In the genomic region with DNA sequence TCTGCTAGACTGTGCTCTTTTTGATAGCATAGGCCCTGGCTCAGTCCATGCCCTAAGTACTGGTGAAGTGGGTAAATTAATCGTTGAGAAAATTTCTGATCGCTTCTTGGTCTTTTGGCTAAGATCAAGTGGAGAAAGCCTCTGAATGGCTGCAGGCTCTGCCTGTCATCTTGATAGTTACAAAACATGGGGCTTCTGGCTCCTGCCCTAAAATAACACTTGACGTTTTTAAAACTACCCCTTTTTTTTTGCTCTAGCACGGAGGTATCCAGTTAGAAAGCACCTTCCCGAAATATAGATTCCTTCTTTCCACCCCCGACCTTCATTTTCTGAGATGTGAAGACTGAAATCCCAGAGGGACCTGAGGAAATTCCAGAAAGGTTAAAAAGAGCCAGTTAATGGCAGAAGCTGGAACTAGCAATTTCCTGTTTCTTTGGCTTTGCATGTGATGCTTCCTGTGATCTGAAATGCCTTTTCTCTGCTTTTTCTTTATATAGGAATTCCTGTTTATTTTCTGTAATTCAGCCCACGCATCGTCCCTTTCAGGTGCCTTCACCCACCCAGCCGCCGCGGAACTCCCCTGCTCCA, we compare ENCODE assay signal across 15 cellular contexts. TPM values are rescaled to one million over a fixed set of nuclear protein-coding genes. Genes with fewer than 3 reads are reported as not detected.
A peak's percentile ranks its signal among the peaks of the same experiment; 100 is the strongest.
DNase-seq lines count a peak whose midpoint lies in the region; ATAC-seq, FAIRE-seq and TF ChIP-seq lines count a peak whose summit lies in the region.
"Had no signal": no experiment of that assay in that cellular context is flagged by ENCODE, and none has a peak within 500 bp of the region (broad histone marks: within the 10 kb centered on the region; RNA-seq: fewer than 3 reads in every experiment).

No MANE protein-coding gene starts in this region.

- H3K4me3 Mint-ChIP-seq in GM23338 (peak overlapping the region; percentile 75; the same call in 2 of the 3 replicates), nephron progenitor cell (peak overlapping the region; percentile 82)

- peak; percentile 9 for DNase-seq in GM23338 (ENCODE audit: low spot score)
- DNase-seq in endothelial cell of umbilical vein (ENCODE audit: low read depth, low spot score), result peak; percentile 88
- DNase-seq in nephron progenitor cell, result no peak
- DNase-seq in globus pallidus (ENCODE audit: low spot score), result no peak
- no peak for DNase-seq in NCI-H2081 (lab: John Stamatoyannopoulos, UW)
- no peak for DNase-seq in AG20443 (ENCODE audit: low spot score)
- DNase-seq: activated CD8-positive, alpha-beta memory T cell treated with anti-CD3 and anti-CD28 coated beads, Interleukin-2, amount 10 ng/mL, durations not matched to agents 7 days and 5 days; natural killer cell; T1000 had no signal

- peak overlapping the region; percentile 55 for H3K4me2 ChIP-seq in BLaER1
- H3K4me2 ChIP-seq in GM23338, result peak overlapping the region; percentile 81; the same call in 1 of the 2 replicates
- peak overlapping the region; percentile 57 for H3K4me2 ChIP-seq in endothelial cell of umbilical vein (ENCODE audit: insufficient read depth, low read length)

- no peaks in the 10 kb centered on the region; the same call in 1 of the 2 replicates for H3K9me2 ChIP-seq in GM23338 (ENCODE audit: insufficient read depth)

- TF ChIP-seq POLR2A in endothelial cell of umbilical vein (IDR thresholded peaks at IDR 0.05; ENCODE audit: low read depth, low read length), result no peak

- H2AFZ ChIP-seq in GM23338, result no peak overlapping the region; the same call in 1 of the 2 replicates
- peak overlapping the region; percentile 39 for H2AFZ ChIP-seq in endothelial cell of umbilical vein (ENCODE audit: low read depth, low read length)

- TF ChIP-seq CTCF in GM23338 (conservative IDR thresholded peaks at IDR 0.05; ENCODE audit: low read depth in 2 of 2) (no peak), endothelial cell of umbilical vein (IDR thresholded peaks at IDR 0.05; ENCODE audit: extremely low read depth in 1 of 2, insufficient read depth in 1 of 2, low read depth in 1 of 2, low read length in 2 of 2) (no peak), nephron progenitor cell (IDR thresholded peaks at IDR 0.05) (no peak)

- H3K27me3 Mint-ChIP-seq in GM23338 (ENCODE audit: insufficient read depth, low read depth, poor library complexity) (peaks cover 41% of the 10 kb centered on the region), nephron progenitor cell (ENCODE audit: low read depth, poor library complexity) (peaks cover 74% of the 10 kb centered on the region)

- 0 out of 2 replicates have a peak, but pooled peaks cover 9% of the 10 kb centered on the region for H3F3A ChIP-seq in GM23338 (replicated peaks; ENCODE audit: low read depth)

- H3K9me3 ChIP-seq in BLaER1 (peaks cover 25% of the 10 kb centered on the region), endothelial cell of umbilical vein (replicated peaks; ENCODE audit: control insufficient read depth, insufficient read depth, low read length) (no peaks in the 10 kb centered on the region)
- H3K9me3 ChIP-seq: ascending aorta had no signal

- ATAC-seq in GM23338 (no peak), HG02678 (IDR thresholded peaks at IDR 0.05; ENCODE audit: unreplicated experiment) (no peak)

- H4K20me1 ChIP-seq in BLaER1, result no peaks in the 10 kb centered on the region
- H4K20me1 ChIP-seq in GM23338 (replicated peaks; ENCODE audit: insufficient read depth), result peaks cover 4% of the 10 kb centered on the region; the same call in 1 of the 2 replicates
- H4K20me1 ChIP-seq in endothelial cell of umbilical vein (replicated peaks; ENCODE audit: control insufficient read depth, extremely low read depth, insufficient read depth, low read length), result no peaks in the 10 kb centered on the region

- H3K9me1 ChIP-seq in endothelial cell of umbilical vein (replicated peaks; ENCODE audit: control insufficient read depth, extremely low read depth, insufficient read depth, low read length), result no peaks in the 10 kb centered on the region

- H3K9me3 Mint-ChIP-seq in GM23338, result peaks cover 4% of the 10 kb centered on the region; the same call in 1 of the 3 replicates
- H3K9me3 Mint-ChIP-seq in nephron progenitor cell, result peaks cover 3% of the 10 kb centered on the region
- H3K9me3 Mint-ChIP-seq: natural killer cell had no signal

- H3K4me1 Mint-ChIP-seq in GM23338, result peaks cover 11% of the 10 kb centered on the region
- peaks cover 17% of the 10 kb centered on the region for H3K4me1 Mint-ChIP-seq in nephron progenitor cell

- H3K27me3 ChIP-seq in BLaER1, result no peaks in the 10 kb centered on the region
- H3K27me3 ChIP-seq in GM23338 (ENCODE audit: insufficient read depth), result peaks cover 57% of the 10 kb centered on the region
- no peaks in the 10 kb centered on the region for H3K27me3 ChIP-seq in endothelial cell of umbilical vein (ENCODE audit: control insufficient read depth in 2 of 2, insufficient read depth in 2 of 2, low read length in 2 of 2)

- dilution Hi-C loops in endothelial cell of umbilical vein (cut with MboI; ENCODE audit: extremely low pct_ligation_motif_present, low sequenced_read_pairs), result no loop called here

- H3K27ac Mint-ChIP-seq in GM23338, result no peak overlapping the region
- H3K27ac Mint-ChIP-seq in nephron progenitor cell, result no peak overlapping the region
- H3K27ac Mint-ChIP-seq: natural killer cell had no signal

- H3K4me3 ChIP-seq in BLaER1, result no peak overlapping the region
- peak overlapping the region; percentile 55; the same call in 1 of the 2 replicates for H3K4me3 ChIP-seq in GM23338
- H3K4me3 ChIP-seq in endothelial cell of umbilical vein (replicated peaks in 1 of 3; ENCODE audit: insufficient read depth in 1 of 3, low read depth in 1 of 3, low read length in 3 of 3), result peak overlapping the region in 1 of 3 experiments; percentile 20

- H3K4me1 ChIP-seq in BLaER1 (peaks cover 14% of the 10 kb centered on the region), GM23338 (ENCODE audit: insufficient read depth) (peaks cover 9% of the 10 kb centered on the region; the same call in 1 of the 2 replicates), endothelial cell of umbilical vein (ENCODE audit: control insufficient read depth, extremely low read depth, insufficient read depth, low read length) (peaks cover 31% of the 10 kb centered on the region)

- BruUV-seq in endothelial cell of umbilical vein (replicated peaks; lab: Mats Ljungman, UMichigan), result TSS peak; percentile 38

- CTCF ChIA-PET in endothelial cell of umbilical vein (lab: Charles Lee), result interaction anchor here (0.8 to 6.3 kb wide), 11 partner anchors 8 to 106 kb away, joined by 3 to 48 read pairs (median 5); partner anchors contain the start of genes C2CD4A and VPS13C

- H3K36me3 ChIP-seq in BLaER1 (no peaks in the 10 kb centered on the region), GM23338 (ENCODE audit: insufficient read depth) (no peaks in the 10 kb centered on the region), endothelial cell of umbilical vein (ENCODE audit: control insufficient read depth in 2 of 2, extremely low read depth in 1 of 2, insufficient read depth in 2 of 2, low read length in 2 of 2) (no peaks in the 10 kb centered on the region)
- H3K36me3 ChIP-seq: ascending aorta had no signal

- POLR2A ChIA-PET in endothelial cell of umbilical vein (lab: Charles Lee), result interaction anchor here (0.7 to 2.0 kb wide), 7 partner anchors 8 to 137 kb away, joined by 3 to 26 read pairs (median 8); no protein-coding TSS in a partner anchor

- intact Hi-C loops in endothelial cell of umbilical vein (cut with micrococcal nuclease), result loop anchor here (1.0 to 5.0 kb wide), 6 partner anchors 7 to 141 kb away; no protein-coding TSS in a partner anchor

- no peaks in the 10 kb centered on the region for H3K79me2 ChIP-seq in GM23338 (replicated peaks; ENCODE audit: insufficient read depth)
- H3K79me2 ChIP-seq in endothelial cell of umbilical vein (ENCODE audit: control insufficient read depth, insufficient read depth, low read length), result peaks cover 4% of the 10 kb centered on the region

- H3K27ac ChIP-seq in BLaER1 (no peak overlapping the region), GM23338 (ENCODE audit: low read depth) (no peak overlapping the region), endothelial cell of umbilical vein (ENCODE audit: insufficient read depth, low read depth, low read length) (peak overlapping the region; percentile 78)
- H3K27ac ChIP-seq: ascending aorta, epithelial cell of prostate had no signal

- no peak overlapping the region for H3K9ac ChIP-seq in BLaER1
- peak overlapping the region; percentile 53 for H3K9ac ChIP-seq in endothelial cell of umbilical vein (replicated peaks; ENCODE audit: extremely low read depth, insufficient read depth, low read length)

- no peaks in the 10 kb centered on the region; the same call in 2 of the 3 replicates for H3K36me3 Mint-ChIP-seq in GM23338 (ENCODE audit: low read depth)
- no peaks in the 10 kb centered on the region for H3K36me3 Mint-ChIP-seq in nephron progenitor cell (ENCODE audit: low read depth)
- H3K36me3 Mint-ChIP-seq: natural killer cell had no signal

- peak; percentile 93 for FAIRE-seq in endothelial cell of umbilical vein (lab: Jason Lieb, UNC)
- FAIRE-seq: RCC 7860 had no signal

TF ChIP-seq in GM23338, 12 proteins besides CTCF, POLR2A, EP300 and RAD21 (continues in another document):
- TF ChIP-seq JUNB (IDR thresholded peaks at IDR 0.05; ENCODE audit: unreplicated experiment), result no peak

TF ChIP-seq in endothelial cell of umbilical vein, 7 proteins besides CTCF, POLR2A, EP300 and RAD21:
- TF ChIP-seq POLR2AphosphoS5 (IDR thresholded peaks at IDR 0.05; ENCODE audit: insufficient read depth, low read depth, low read length) (peak; percentile 30), MAX (IDR thresholded peaks at IDR 0.05; ENCODE audit: insufficient read depth, insufficient read length) (no peak), GATA2 (IDR thresholded peaks at IDR 0.05; ENCODE audit: insufficient read depth, insufficient read length, low read depth, low read length) (peak; percentile 32), JUN (IDR thresholded peaks at IDR 0.05; ENCODE audit: borderline replicate concordance, insufficient read depth, insufficient read length, low read depth) (no peak)

RNA-seq across cellular contexts. Expression of gene C2CD4B, which starts 0.8 kb away (rescaled TPM):
- 1.3 and 1.5 TPM in 2 replicates for total RNA-seq in GM23338 (2014; rRNA removed; shearing (Covaris generic))
- polyA plus RNA-seq in GM23338 (2016; fragmentation: Nextera tagmentation; extraction: Ambion mirVana) (0.31 TPM in 1 of 2 replicates, not detected in the other), endothelial cell of umbilical vein (31.5 and 31.7 TPM in 2 replicates)
- 28.4 and 31.7 TPM in 2 replicates for total RNA-seq in endothelial cell of umbilical vein
- 10.7 and 21.1 TPM in 2 replicates for polyA plus RNA-seq in endothelial cell of umbilical vein (2011; cell fraction: cytosol; rRNA removed)
- polyA plus RNA-seq in endothelial cell of umbilical vein (2011; cell fraction: nucleus; rRNA removed), result 33.6 and 34.4 TPM in 2 replicates
- 7.8 and 12.1 TPM in 2 replicates for polyA plus RNA-seq in endothelial cell of umbilical vein (2012)
- 7.0 and 7.5 TPM in 2 replicates for polyA minus RNA-seq in endothelial cell of umbilical vein
- not detected for polyA minus RNA-seq in endothelial cell of umbilical vein (2011; cell fraction: cytosol; rRNA and poly(A)+ RNA removed)
- polyA minus RNA-seq in endothelial cell of umbilical vein (2011; cell fraction: nucleus; rRNA and poly(A)+ RNA removed), result 25.2 and 57.0 TPM in 2 replicates
- total RNA-seq: M059J had no signal

Comparison
In these comparisons a context has a peak if more than half of its experiments do, and no peak if none do; other contexts are left out.
1. DNase-seq: peak in GM23338 (single experiment) and endothelial cell of umbilical vein (single experiment); none in nephron progenitor cell (single experiment), globus pallidus (single experiment), NCI-H2081 (0 of 2) and AG20443 (single experiment).
2. RNA of gene C2CD4B, which starts 0.8 kb away (total RNA-seq): 28.4 to 31.7 TPM in endothelial cell of umbilical vein; 1.3 to 1.5 TPM in GM23338; every median in the first group is over 10 times any median in the second.
3. Peak in every context shown above with its lines, with median percentiles within 50 percentile points of each other: H3K4me2 ChIP-seq.